In genomic region chr2:135510577-135510976, GRCh38 we compare ENCODE assay signal across 27 cellular contexts. TPM values are rescaled to one million over a fixed set of nuclear protein-coding genes. Genes with fewer than 3 reads are reported as not detected.
A peak's percentile ranks its signal among the peaks of the same experiment; 100 is the strongest.
DNase-seq lines count a peak whose midpoint lies in the region; ATAC-seq, FAIRE-seq and TF ChIP-seq lines count a peak whose summit lies in the region.
"Had no signal": no experiment of that assay in that cellular context is flagged by ENCODE, and none has a peak within 500 bp of the region (broad histone marks: within the 10 kb centered on the region; RNA-seq: fewer than 3 reads in every experiment).

No MANE protein-coding gene starts in this region.

- intact Hi-C loops in activated naive CD4-positive, alpha-beta T cell treated with anti-CD3 and anti-CD28 coated beads for 36 hours (cut with micrococcal nuclease) = no loop called here

- H3K27ac ChIP-seq in small intestine (ENCODE audit: low read depth in 1 of 2, low read length in 1 of 2) = no peak overlapping the region
- H3K27ac ChIP-seq: BLaER1, PC-9, SJCRH30 had no signal

- H3K36me3 Mint-ChIP-seq in activated naive CD4-positive, alpha-beta T cell treated with anti-CD3 and anti-CD28 coated beads, Interleukin-2, amount 50 U/mL, for 24 hours = peaks cover 9% of the 10 kb centered on the region
- peaks cover 18% of the 10 kb centered on the region for H3K36me3 Mint-ChIP-seq in activated naive CD4-positive, alpha-beta T cell treated with anti-CD3 and anti-CD28 coated beads for 36 hours (ENCODE audit: low read depth)
- peaks cover 18% of the 10 kb centered on the region for H3K36me3 Mint-ChIP-seq in activated naive CD8-positive, alpha-beta T cell treated with anti-CD3 and anti-CD28 coated beads, Interleukin-2, amount 50 U/mL, for 24 hours (ENCODE audit: low read depth)

- H3K9me3 Mint-ChIP-seq in activated naive CD4-positive, alpha-beta T cell treated with anti-CD3 and anti-CD28 coated beads, Interleukin-2, amount 50 U/mL, for 24 hours = peaks cover 15% of the 10 kb centered on the region
- peaks cover 27% of the 10 kb centered on the region for H3K9me3 Mint-ChIP-seq in activated naive CD4-positive, alpha-beta T cell treated with anti-CD3 and anti-CD28 coated beads for 36 hours
- H3K9me3 Mint-ChIP-seq in activated naive CD8-positive, alpha-beta T cell treated with anti-CD3 and anti-CD28 coated beads, Interleukin-2, amount 50 U/mL, for 24 hours = peaks cover 15% of the 10 kb centered on the region

- no peaks in the 10 kb centered on the region for H3K36me3 ChIP-seq in small intestine (ENCODE audit: control insufficient read depth in 2 of 2, insufficient read depth in 2 of 2, low read length in 2 of 2)

- H3K4me3 Mint-ChIP-seq in activated naive CD4-positive, alpha-beta T cell treated with anti-CD3 and anti-CD28 coated beads, Interleukin-2, amount 50 U/mL, for 24 hours = no peak overlapping the region
- H3K4me3 Mint-ChIP-seq in activated naive CD4-positive, alpha-beta T cell treated with anti-CD3 and anti-CD28 coated beads for 36 hours = no peak overlapping the region
- peak overlapping the region; percentile 39 for H3K4me3 Mint-ChIP-seq in activated naive CD8-positive, alpha-beta T cell treated with anti-CD3 and anti-CD28 coated beads, Interleukin-2, amount 50 U/mL, for 24 hours
- H3K4me3 Mint-ChIP-seq: CD4-positive, alpha-beta T cell had no signal

- no peaks in the 10 kb centered on the region for H3K4me1 ChIP-seq in small intestine (ENCODE audit: control insufficient read depth in 2 of 2, insufficient read depth in 1 of 2, low read depth in 1 of 2, low read length in 1 of 2)
- H3K4me1 ChIP-seq: BLaER1, SJCRH30 had no signal

- DNase-seq in activated naive CD4-positive, alpha-beta T cell treated with anti-CD3 and anti-CD28 coated beads for 36 hours = no peak
- no peak for DNase-seq in GM18507 (ENCODE audit: extremely low spot score, insufficient read length, low read depth)
- DNase-seq in activated naive CD8-positive, alpha-beta T cell treated with anti-CD3 and anti-CD28 coated beads, Interleukin-2, amount 50 U/mL, for 24 hours = no peak
- no peak for DNase-seq in D721Med (ENCODE audit: insufficient read length, low spot score)
- no peak for DNase-seq in small intestine
- no peak for DNase-seq in NCI-H1417 (lab: John Stamatoyannopoulos, UW)
- DNase-seq: CD4-positive, alpha-beta T cell; EL; GDM1; H7; KG1; MG63; NCI-H1105 treated with DMSO at 0.1 percent for 48 hours; NCI-H2029; NCI-H446 treated with DMSO at 0.1 percent for 48 hours; NCI-H526; NCI-H82; PC-9; SJCRH30 had no signal

- no peaks in the 10 kb centered on the region for H3K9me3 ChIP-seq in small intestine (ENCODE audit: control insufficient read depth, low read depth)

- no peak for TF ChIP-seq CTCF in D721Med (IDR thresholded peaks at IDR 0.05; ENCODE audit: insufficient read depth, missing control alignments)

- H3K4me3 ChIP-seq in small intestine (ENCODE audit: low read depth in 1 of 2, low read length in 2 of 2) = no peak overlapping the region
- H3K4me3 ChIP-seq: BLaER1, MG63, PC-9, SJCRH30 had no signal

- peak; percentile 45 for ATAC-seq in HG02759 (IDR thresholded peaks at IDR 0.05; ENCODE audit: unreplicated experiment)
- ATAC-seq in activated naive CD8-positive, alpha-beta T cell treated with anti-CD3 and anti-CD28 coated beads, Interleukin-2, amount 50 U/mL, for 24 hours = no peak
- ATAC-seq: Right ventricle myocardium inferior, SK-N-SH treated with all-trans-retinoic acid at 6 μM for 48 hours had no signal

- CTCF ChIA-PET in activated naive CD4-positive, alpha-beta T cell treated with anti-CD3 and anti-CD28 coated beads for 36 hours (lab: Charles Lee) = interaction anchor here (0.6 kb wide), 1 partner anchor 91 kb away, joined by 4 read pairs; no protein-coding TSS in a partner anchor

- 90 to 96% (median 91%) methylated on average over 5 of the region's 5 CpGs for WGBS in small intestine, 3 donors

- peak overlapping the region; percentile 47 for H3K27ac Mint-ChIP-seq in activated naive CD4-positive, alpha-beta T cell treated with anti-CD3 and anti-CD28 coated beads, Interleukin-2, amount 50 U/mL, for 24 hours
- H3K27ac Mint-ChIP-seq in activated naive CD4-positive, alpha-beta T cell treated with anti-CD3 and anti-CD28 coated beads for 36 hours = no peak overlapping the region
- H3K27ac Mint-ChIP-seq in activated naive CD8-positive, alpha-beta T cell treated with anti-CD3 and anti-CD28 coated beads, Interleukin-2, amount 50 U/mL, for 24 hours = peak overlapping the region; percentile 69
- H3K27ac Mint-ChIP-seq: CD4-positive, alpha-beta T cell had no signal

- no peaks in the 10 kb centered on the region for H3K27me3 Mint-ChIP-seq in activated naive CD4-positive, alpha-beta T cell treated with anti-CD3 and anti-CD28 coated beads, Interleukin-2, amount 50 U/mL, for 24 hours
- H3K27me3 Mint-ChIP-seq in activated naive CD4-positive, alpha-beta T cell treated with anti-CD3 and anti-CD28 coated beads for 36 hours (ENCODE audit: low read depth) = no peaks in the 10 kb centered on the region
- H3K27me3 Mint-ChIP-seq in activated naive CD8-positive, alpha-beta T cell treated with anti-CD3 and anti-CD28 coated beads, Interleukin-2, amount 50 U/mL, for 24 hours = no peaks in the 10 kb centered on the region
- H3K27me3 Mint-ChIP-seq: CD4-positive, alpha-beta T cell had no signal

- no peaks in the 10 kb centered on the region for H3K4me1 Mint-ChIP-seq in activated naive CD4-positive, alpha-beta T cell treated with anti-CD3 and anti-CD28 coated beads, Interleukin-2, amount 50 U/mL, for 24 hours
- H3K4me1 Mint-ChIP-seq in activated naive CD4-positive, alpha-beta T cell treated with anti-CD3 and anti-CD28 coated beads for 36 hours (ENCODE audit: low read depth) = peaks cover 19% of the 10 kb centered on the region
- peaks cover 18% of the 10 kb centered on the region for H3K4me1 Mint-ChIP-seq in activated naive CD8-positive, alpha-beta T cell treated with anti-CD3 and anti-CD28 coated beads, Interleukin-2, amount 50 U/mL, for 24 hours

- no peaks in the 10 kb centered on the region for H3K27me3 ChIP-seq in small intestine (ENCODE audit: control insufficient read depth in 2 of 2, insufficient read depth in 2 of 2, low read length in 2 of 2)
- H3K27me3 ChIP-seq: BLaER1, MG63, SJCRH30 had no signal

- FAIRE-seq in GM18507 (lab: Jason Lieb, UNC) (peak; percentile 60), D721Med (lab: Jason Lieb, UNC) (no peak), small intestine (lab: Jason Lieb, UNC) (no peak)
- FAIRE-seq: A204.1, GM12891, HTR-8/SVneo had no signal

RNA-seq across cellular contexts. Expression of gene ZRANB3, which starts 20.4 kb away (rescaled TPM):
- total RNA-seq in activated naive CD4-positive, alpha-beta T cell treated with anti-CD3 and anti-CD28 coated beads for 36 hours = 10 to 100 TPM; 18.5 to 18.9 TPM
- polyA plus RNA-seq in small intestine = 1 to 10 TPM in 1 of 3 donors, under 1 TPM in 1, not detected in 1; 0.81 to 3.0 TPM

RNA-seq across cellular contexts. Expression of gene R3HDM1, which starts 20.7 kb away (rescaled TPM):
- total RNA-seq in activated naive CD4-positive, alpha-beta T cell treated with anti-CD3 and anti-CD28 coated beads for 36 hours = 10 to 100 TPM; 61.9 to 73.1 TPM
- polyA plus RNA-seq in small intestine = 10 to 100 TPM in 1 of 3 donors, 1 to 10 TPM in 2; 5.4 to 13.6 (median 6.7) TPM
